In genomic region chr17:3843935-3844516, GRCh38 we compare ENCODE assay signal across 8 cellular contexts. TPM values are rescaled to one million over a fixed set of nuclear protein-coding genes. Genes with fewer than 3 reads are reported as not detected.
DNase-seq lines count a peak whose midpoint lies in the region; ATAC-seq and TF ChIP-seq lines count a peak whose summit lies in the region.

No MANE protein-coding gene starts in this region.

- peaks cover 33% of the 10 kb centered on the region for H3K4me1 Mint-ChIP-seq in activated naive CD8-positive, alpha-beta T cell treated with anti-CD3 and anti-CD28 coated beads for 36 hours

- no peaks in the 10 kb centered on the region for H3K9me3 ChIP-seq in RWPE2 (ENCODE audit: severe bottlenecking)
- H3K9me3 ChIP-seq in left lung: no peaks in the 10 kb centered on the region

- H3K27ac ChIP-seq in RWPE2 (ENCODE audit: poor library complexity, severe bottlenecking): no peak overlapping the region
- no peak overlapping the region for H3K27ac ChIP-seq in left lung

- DNase-seq in CD1c-positive myeloid dendritic cell (ENCODE audit: extremely low spot score) (peak; percentile 42), HCEC 1CT (peak; percentile 14), RWPE2 (ENCODE audit: low spot score) (no peak), left lung (no peak)
- peak; percentile 39 for DNase-seq in activated naive CD8-positive, alpha-beta T cell treated with anti-CD3 and anti-CD28 coated beads for 36 hours
- DNase-seq in stimulated activated naive CD8-positive, alpha-beta T cell treated with anti-CD3 and anti-CD28 coated beads, Interleukin-15, Interleukin-2, amounts not matched to agents 100 U/mL and 50 U/mL, for 24 hours: peak; percentile 51

- H3K9me3 Mint-ChIP-seq in activated naive CD8-positive, alpha-beta T cell treated with anti-CD3 and anti-CD28 coated beads for 36 hours: no peaks in the 10 kb centered on the region

- H3K4me1 ChIP-seq in RWPE2 (ENCODE audit: insufficient read depth, poor library complexity, severe bottlenecking) (peaks cover 4% of the 10 kb centered on the region), left lung (peaks cover 0 to 40% of the 10 kb centered on the region in 2 donors)

- intact Hi-C loops in left lung (cut with DNase I): no loop called here

- peak; percentile 78 for TF ChIP-seq CTCF in RWPE2 (IDR thresholded peaks at IDR 0.05; ENCODE audit: poor library complexity, severe bottlenecking)
- TF ChIP-seq CTCF in left lung (IDR thresholded peaks at IDR 0.05): peak; percentile 35 to 44

- H3K27me3 Mint-ChIP-seq in activated naive CD8-positive, alpha-beta T cell treated with anti-CD3 and anti-CD28 coated beads for 36 hours: no peaks in the 10 kb centered on the region

- H3K27me3 ChIP-seq in RWPE2 (ENCODE audit: insufficient read depth, poor library complexity, severe bottlenecking) (no peaks in the 10 kb centered on the region), left lung (no peaks in the 10 kb centered on the region)

- H3K4me3 Mint-ChIP-seq in activated naive CD8-positive, alpha-beta T cell treated with anti-CD3 and anti-CD28 coated beads for 36 hours: peak overlapping the region; percentile 9

- ATAC-seq in RWPE2 (ENCODE audit: low read depth): no peak
- peak; percentile 15 for ATAC-seq in left lung
- no peak for ATAC-seq in stimulated activated naive CD8-positive, alpha-beta T cell treated with anti-CD3 and anti-CD28 coated beads, Interleukin-15, Interleukin-2, amounts not matched to agents 100 U/mL and 50 U/mL, for 24 hours
- ATAC-seq in HG03520 (IDR thresholded peaks at IDR 0.05; ENCODE audit: unreplicated experiment): no peak
- no peak for ATAC-seq in GM21619 (IDR thresholded peaks at IDR 0.05; ENCODE audit: unreplicated experiment)

- peaks cover 14% of the 10 kb centered on the region for H3K36me3 Mint-ChIP-seq in activated naive CD8-positive, alpha-beta T cell treated with anti-CD3 and anti-CD28 coated beads for 36 hours

- H3K4me3 ChIP-seq in RWPE2 (ENCODE audit: severe bottlenecking): no peak overlapping the region
- no peak overlapping the region for H3K4me3 ChIP-seq in left lung

- H3K27ac Mint-ChIP-seq in activated naive CD8-positive, alpha-beta T cell treated with anti-CD3 and anti-CD28 coated beads for 36 hours: peak overlapping the region; percentile 47

- H3K36me3 ChIP-seq in RWPE2 (ENCODE audit: low read depth) (peaks cover 52% of the 10 kb centered on the region), left lung (peaks cover 0 to 38% of the 10 kb centered on the region in 2 donors)

RNA-seq across cellular contexts. Expression of gene NCBP3, which starts 2.0 kb away (rescaled TPM):
- total RNA-seq in activated naive CD8-positive, alpha-beta T cell treated with anti-CD3 and anti-CD28 coated beads for 36 hours: 10 to 100 TPM; 39.9 to 41.1 TPM
- 10 to 100 TPM; 30.6 to 31.8 TPM for total RNA-seq in left lung

RNA-seq across cellular contexts. Expression of gene ITGAE, which starts 43.0 kb away (rescaled TPM):
- total RNA-seq in activated naive CD8-positive, alpha-beta T cell treated with anti-CD3 and anti-CD28 coated beads for 36 hours: 10 to 100 TPM; 24.9 to 29.8 TPM
- 10 to 100 TPM; 21.0 to 30.5 TPM for total RNA-seq in left lung

RNA-seq across cellular contexts. Expression of gene CAMKK1, which starts 48.8 kb away (rescaled TPM):
- 1 to 10 TPM; 4.8 to 5.0 TPM for total RNA-seq in activated naive CD8-positive, alpha-beta T cell treated with anti-CD3 and anti-CD28 coated beads for 36 hours
- 10 to 100 TPM in 1 of 2 donors, 1 to 10 TPM in 1; 3.9 to 13.4 TPM for total RNA-seq in left lung

Comparison
In these comparisons a context has a peak if more than half of its experiments do, and no peak if none do; other contexts are left out.
1. DNase-seq: peak in CD1c-positive myeloid dendritic cell (single experiment), HCEC 1CT (single experiment), activated naive CD8-positive, alpha-beta T cell treated with anti-CD3 and anti-CD28 coated beads for 36 hours (single experiment) and stimulated activated naive CD8-positive, alpha-beta T cell treated with anti-CD3 and anti-CD28 coated beads, Interleukin-15, Interleukin-2, amounts not matched to agents 100 U/mL and 50 U/mL, for 24 hours (single experiment); none in RWPE2 (single experiment) and left lung (0 of 2).